19 cellular contexts compared by ENCODE assay signal in the genomic region with DNA sequence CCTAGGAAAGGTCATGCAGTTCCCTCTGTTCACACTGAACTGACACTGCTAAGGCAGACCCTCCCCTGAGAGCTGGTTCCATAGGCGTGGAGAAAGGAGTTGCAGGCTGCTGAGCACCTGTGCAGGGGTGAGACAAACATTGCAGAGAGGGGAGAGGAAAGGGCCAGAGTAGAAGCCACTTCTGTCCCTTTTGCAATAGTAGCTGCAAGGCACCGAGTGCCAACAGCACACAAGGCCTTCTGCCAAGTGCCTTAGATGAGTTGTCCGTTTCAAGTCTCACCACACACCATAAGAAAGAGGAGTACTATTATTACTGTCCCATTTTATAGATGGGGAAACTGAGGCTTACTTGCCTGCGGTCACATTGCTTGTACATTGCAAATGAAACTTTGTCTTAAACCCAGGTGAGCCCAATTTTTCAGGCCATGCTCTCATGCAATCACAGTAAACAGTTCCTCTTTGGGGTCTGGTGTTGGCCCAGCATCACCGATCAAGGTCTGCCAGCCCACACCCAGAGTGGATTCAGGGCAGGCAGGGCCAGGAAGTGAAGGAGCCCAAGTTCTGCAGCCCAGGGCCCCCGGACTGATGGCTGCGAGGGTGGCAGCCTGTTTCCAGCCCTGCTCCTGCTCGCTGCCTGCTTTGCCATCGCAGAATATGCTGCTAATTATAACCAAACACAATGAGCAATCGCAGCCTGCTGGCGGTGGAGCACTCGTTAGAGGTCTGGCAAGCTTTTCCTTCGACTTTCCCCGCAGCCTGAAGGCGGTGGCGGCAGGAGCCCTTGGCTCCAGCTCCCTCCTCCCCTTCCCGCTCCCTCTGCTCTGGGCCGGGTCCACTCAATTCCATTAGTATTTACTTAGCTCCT. TPM values are rescaled to one million over a fixed set of nuclear protein-coding genes. Genes with fewer than 3 reads are reported as not detected.
DNase-seq lines count a peak whose midpoint lies in the region; ATAC-seq, FAIRE-seq and TF ChIP-seq lines count a peak whose summit lies in the region.
"Had no signal": no experiment of that assay in that cellular context is flagged by ENCODE, and none has a peak within 500 bp of the region (broad histone marks: within the 10 kb centered on the region; RNA-seq: fewer than 3 reads in every experiment).

No MANE protein-coding gene starts in this region.

- TF ChIP-seq CTCF in dorsolateral prefrontal cortex (IDR thresholded peaks at IDR 0.05 in 54 of 56, conservative IDR thresholded peaks at IDR 0.05 in 2 of 56; ENCODE audit: low read depth in 1 of 56, partially characterized antibody in 56 of 56) (no peak), keratinocyte (optimal IDR thresholded peaks at IDR 0.05 in 1 of 3, IDR thresholded peaks at IDR 0.05 in 1 of 3, conservative IDR thresholded peaks at IDR 0.05 in 1 of 3; ENCODE audit: extremely low read depth in 1 of 3, insufficient read depth in 2 of 3, low read length in 3 of 3) (no peak), mammary epithelial cell (conservative IDR thresholded peaks at IDR 0.05 in 1 of 2, IDR thresholded peaks at IDR 0.05 in 1 of 2; ENCODE audit: extremely low read depth in 1 of 2, insufficient read depth in 1 of 2, low read depth in 1 of 2, low read length in 2 of 2) (no peak), GM20000 (IDR thresholded peaks at IDR 0.05; ENCODE audit: extremely low read depth, missing control alignments) (no peak)

- no peaks in the 10 kb centered on the region for H3K36me3 Mint-ChIP-seq in activated CD8-positive, alpha-beta T cell treated with anti-CD3 and anti-CD28 coated beads, Interleukin-2, amount 10 ng/mL, durations not matched to agents 7 days and 5 days (ENCODE audit: low read depth)

- no peaks in the 10 kb centered on the region for H3K9me3 ChIP-seq in keratinocyte (ENCODE audit: control insufficient read depth, low read depth, low read length)
- no peaks in the 10 kb centered on the region for H3K9me3 ChIP-seq in mammary epithelial cell (replicated peaks; ENCODE audit: insufficient read depth, low read length)
- H3K9me3 ChIP-seq: mucosa of descending colon, testis had no signal

- no peaks in the 10 kb centered on the region for H3K79me2 ChIP-seq in keratinocyte (ENCODE audit: control insufficient read depth, insufficient read depth, low read length)
- H3K79me2 ChIP-seq in mammary epithelial cell (ENCODE audit: insufficient read depth, low read length), result no peaks in the 10 kb centered on the region

- H2AFZ ChIP-seq in keratinocyte (ENCODE audit: control insufficient read depth, low read length) (peak overlapping the region; percentile 37), mammary epithelial cell (ENCODE audit: low read depth, low read length) (no peak overlapping the region)

- no peaks in the 10 kb centered on the region for H3K4me1 Mint-ChIP-seq in activated CD8-positive, alpha-beta T cell treated with anti-CD3 and anti-CD28 coated beads, Interleukin-2, amount 10 ng/mL, durations not matched to agents 7 days and 5 days (ENCODE audit: low read depth)
- H3K4me1 Mint-ChIP-seq: activated B cell treated with CpG ODN at 0.5 μM for 24 hours had no signal

- POLR2A ChIA-PET in activated CD8-positive, alpha-beta T cell treated with anti-CD3 and anti-CD28 coated beads, Interleukin-2, amount 10 ng/mL, durations not matched to agents 7 days and 5 days (lab: Charles Lee), result no interaction called here

- H3K27me3 Mint-ChIP-seq in activated CD8-positive, alpha-beta T cell treated with anti-CD3 and anti-CD28 coated beads, Interleukin-2, amount 10 ng/mL, durations not matched to agents 7 days and 5 days (ENCODE audit: low read depth), result peaks cover 27% of the 10 kb centered on the region

- intact Hi-C loops in dorsolateral prefrontal cortex (cut with DNase I) (no loop called here), mammary epithelial cell (cut with micrococcal nuclease) (no loop called here)

- FAIRE-seq in keratinocyte (lab: Jason Lieb, UNC), result no peak
- FAIRE-seq: colon, GM12891 had no signal

- dilution Hi-C loops in keratinocyte (cut with MboI; ENCODE audit: extremely low pct_ligation_motif_present, low sequenced_read_pairs), result no loop called here
- dilution Hi-C loops in mammary epithelial cell (cut with HindIII; ENCODE audit: low sequenced_read_pairs), result no loop called here

- in situ Hi-C loops in mammary epithelial cell (cut with MboI; ENCODE audit: low sequenced_read_pairs in 2 of 2), result no loop called here

- no peak overlapping the region for H3K27ac Mint-ChIP-seq in activated CD8-positive, alpha-beta T cell treated with anti-CD3 and anti-CD28 coated beads, Interleukin-2, amount 10 ng/mL, durations not matched to agents 7 days and 5 days
- H3K27ac Mint-ChIP-seq: activated B cell treated with CpG ODN at 0.5 μM for 24 hours; activated T-helper 2 cell treated with anti-CD3 and anti-CD28 coated beads, Interferon-gamma antibody, Interleukin-2, Interleukin-4, amounts not matched to agents 10 μg/mL and 5 μg/mL and 100 μg/mL, durations not matched to agents 14 hours and 24 hours and 36 hours had no signal

- no peaks in the 10 kb centered on the region for H3K9me1 ChIP-seq in keratinocyte (ENCODE audit: control insufficient read depth, extremely low read depth, insufficient read depth, low read length)

- 55% methylated on average over 15 of the region's 18 CpGs for WGBS in mammary epithelial cell (ENCODE audit: low coverage, missing lambda C conversion rate)

- CTCF ChIA-PET in mammary epithelial cell (lab: Charles Lee; ENCODE audit: low non-redundant PET), result no interaction called here
- CTCF ChIA-PET in activated CD8-positive, alpha-beta T cell treated with anti-CD3 and anti-CD28 coated beads, Interleukin-2, amount 10 ng/mL, durations not matched to agents 7 days and 5 days (lab: Charles Lee), result no interaction called here

- no TSS peak for BruUV-seq in mammary epithelial cell (replicated peaks; lab: Mats Ljungman, UMichigan)

- peak overlapping the region in 3 of 59 donors; percentile 2 to 17 (median 12) for H3K4me3 ChIP-seq in dorsolateral prefrontal cortex
- H3K4me3 ChIP-seq in keratinocyte (ENCODE audit: control insufficient read depth in 2 of 3, extremely low read depth in 1 of 3, insufficient read depth in 2 of 3, low read depth in 1 of 3, low read length in 3 of 3), result no peak overlapping the region
- no peak overlapping the region for H3K4me3 ChIP-seq in mammary epithelial cell (replicated peaks in 1 of 3; ENCODE audit: insufficient read depth in 1 of 3, low read depth in 2 of 3, low read length in 3 of 3)
- H3K4me3 ChIP-seq: mucosa of descending colon, testis had no signal

- ATAC-seq in GM19463 (IDR thresholded peaks at IDR 0.05; ENCODE audit: unreplicated experiment), result no peak
- no peak for ATAC-seq in activated CD8-positive, alpha-beta T cell treated with anti-CD3 and anti-CD28 coated beads, Interleukin-2, amount 10 ng/mL, durations not matched to agents 7 days and 5 days
- ATAC-seq: HCT116, mucosa of descending colon had no signal

- H3K9ac ChIP-seq in keratinocyte (ENCODE audit: control insufficient read depth, extremely low read depth, insufficient read depth, low read length) (no peak overlapping the region), mammary epithelial cell (ENCODE audit: insufficient read depth, low read length) (no peak overlapping the region)

- no peak overlapping the region for H3K4me3 Mint-ChIP-seq in activated CD8-positive, alpha-beta T cell treated with anti-CD3 and anti-CD28 coated beads, Interleukin-2, amount 10 ng/mL, durations not matched to agents 7 days and 5 days
- H3K4me3 Mint-ChIP-seq: activated B cell treated with CpG ODN at 0.5 μM for 24 hours had no signal

- H3K36me3 ChIP-seq in keratinocyte (ENCODE audit: control insufficient read depth in 2 of 2, extremely low read depth in 1 of 2, insufficient read depth in 2 of 2, low read length in 2 of 2) (no peaks in the 10 kb centered on the region), mammary epithelial cell (ENCODE audit: insufficient read depth, low read length) (no peaks in the 10 kb centered on the region)

- H3K4me1 ChIP-seq in keratinocyte (ENCODE audit: control insufficient read depth, extremely low read depth, insufficient read depth, low read length) (no peaks in the 10 kb centered on the region), mammary epithelial cell (ENCODE audit: insufficient read depth, low read length) (no peaks in the 10 kb centered on the region)
- H3K4me1 ChIP-seq: testis had no signal

- peaks cover 0 to 5% (median 0%) of the 10 kb centered on the region in 45 donors for H3K27me3 ChIP-seq in dorsolateral prefrontal cortex
- no peaks in the 10 kb centered on the region for H3K27me3 ChIP-seq in keratinocyte (ENCODE audit: control insufficient read depth, extremely low read depth, insufficient read depth, low read length)
- H3K27me3 ChIP-seq in mammary epithelial cell (ENCODE audit: insufficient read depth, low read length), result peaks cover under 1% of the 10 kb centered on the region
- H3K27me3 ChIP-seq: testis had no signal

- H3K4me2 ChIP-seq in keratinocyte (ENCODE audit: control insufficient read depth, extremely low read depth, insufficient read depth, low read depth, low read length) (no peak overlapping the region), mammary epithelial cell (ENCODE audit: insufficient read depth, low read depth, low read length) (no peak overlapping the region)

- H3K27ac ChIP-seq in dorsolateral prefrontal cortex (peak overlapping the region in 26 of 59 donors; percentile 4 to 73 (median 44)), keratinocyte (ENCODE audit: control insufficient read depth, insufficient read depth, low read length) (no peak overlapping the region), mammary epithelial cell (ENCODE audit: insufficient read depth, low read depth, low read length) (no peak overlapping the region)
- H3K27ac ChIP-seq: epithelial cell of prostate, testis had no signal

- H4K20me1 ChIP-seq in keratinocyte (ENCODE audit: control insufficient read depth, extremely low read depth, insufficient read depth, low read length), result no peaks in the 10 kb centered on the region
- no peaks in the 10 kb centered on the region for H4K20me1 ChIP-seq in mammary epithelial cell (ENCODE audit: insufficient read depth, low read length)

- H3K9me3 Mint-ChIP-seq in activated CD8-positive, alpha-beta T cell treated with anti-CD3 and anti-CD28 coated beads, Interleukin-2, amount 10 ng/mL, durations not matched to agents 7 days and 5 days (ENCODE audit: insufficient read depth), result no peaks in the 10 kb centered on the region
- H3K9me3 Mint-ChIP-seq: activated B cell treated with CpG ODN at 0.5 μM for 24 hours; activated T-helper 2 cell treated with anti-CD3 and anti-CD28 coated beads, Interferon-gamma antibody, Interleukin-2, Interleukin-4, amounts not matched to agents 10 μg/mL and 5 μg/mL and 100 μg/mL, durations not matched to agents 14 hours and 24 hours and 36 hours had no signal

- DNase-seq in Ammon's horn (ENCODE audit: low spot score) (peak; percentile 73), NCI-H2227 (lab: John Stamatoyannopoulos, UW; ENCODE audit: unreplicated experiment) (peak; percentile 58), dorsolateral prefrontal cortex (peak; percentile 21 to 78 (median 71)), keratinocyte (ENCODE audit: low read depth, low spot score) (no peak), mammary epithelial cell (no peak), GM20000 (ENCODE audit: low spot score) (no peak)
- no peak for DNase-seq in activated CD8-positive, alpha-beta T cell treated with anti-CD3 and anti-CD28 coated beads, Interleukin-2, amount 10 ng/mL, durations not matched to agents 7 days and 5 days
- DNase-seq: activated B cell treated with CpG ODN at 0.5 μM for 24 hours; activated CD8-positive, alpha-beta memory T cell treated with anti-CD3 and anti-CD28 coated beads for 24 hours; kidney glomerular epithelial cell; mucosa of descending colon; stimulated activated CD4-positive, alpha-beta T cell treated with anti-CD3 and anti-CD28 coated beads, Interleukin-4, amount 100 ng/mL, for 1 hour; testis had no signal

RNA-seq across cellular contexts. Expression of gene DYNLL2, which starts 36.8 kb away (rescaled TPM):
- 100 to 1,000 TPM in 25 of 120 experiments, 10 to 100 TPM in 95; 59.6 to 128 (median 88.8) TPM for total RNA-seq in dorsolateral prefrontal cortex
- polyA plus RNA-seq in keratinocyte, result 12.8 to 21.5 TPM (median 18.0 TPM) in 3 replicates
- polyA plus RNA-seq in keratinocyte (2011; ENCODE audit: low read depth), result 3.6 TPM
- polyA plus RNA-seq in keratinocyte (2011; cell fraction: cytosol; rRNA removed), result 15.8 and 19.8 TPM in 2 replicates
- 18.0 and 20.3 TPM in 2 replicates for polyA plus RNA-seq in keratinocyte (2011; cell fraction: nucleus; rRNA removed)
- 15.7 and 36.4 TPM in 2 replicates for polyA plus RNA-seq in keratinocyte (2012; ENCODE audit: low replicate concordance)
- 12.4 to 16.5 TPM (median 15.8 TPM) in 3 replicates for polyA minus RNA-seq in keratinocyte
- polyA minus RNA-seq in keratinocyte (2011; cell fraction: cytosol; rRNA and poly(A)+ RNA removed), result 12.1 TPM
- polyA minus RNA-seq in keratinocyte (2011; cell fraction: nucleus; rRNA and poly(A)+ RNA removed), result 5.7 and 11.3 TPM in 2 replicates
- 10 to 100 TPM; 12.8 to 27.6 TPM for total RNA-seq in mammary epithelial cell
- polyA plus RNA-seq in mammary epithelial cell, result 12.0 TPM
- polyA minus RNA-seq in mammary epithelial cell, result 23.5 TPM
- 10 to 100 TPM; 30.9 to 31.7 TPM for total RNA-seq in activated CD8-positive, alpha-beta T cell treated with anti-CD3 and anti-CD28 coated beads, Interleukin-2, amount 10 ng/mL, durations not matched to agents 7 days and 5 days

RNA-seq across cellular contexts. Expression of gene SRSF1, which starts 39.4 kb away (rescaled TPM):
- total RNA-seq in dorsolateral prefrontal cortex, result 100 to 1,000 TPM; 111 to 191 (median 137) TPM
- 149 to 272 TPM (median 167 TPM) in 3 replicates for polyA plus RNA-seq in keratinocyte
- 213 TPM for polyA plus RNA-seq in keratinocyte (2011; ENCODE audit: low read depth)
- 111 and 149 TPM in 2 replicates for polyA plus RNA-seq in keratinocyte (2011; cell fraction: cytosol; rRNA removed)
- polyA plus RNA-seq in keratinocyte (2011; cell fraction: nucleus; rRNA removed), result 170 and 203 TPM in 2 replicates
- polyA plus RNA-seq in keratinocyte (2012; ENCODE audit: low replicate concordance), result 59.2 and 242 TPM in 2 replicates
- 172 to 282 TPM (median 183 TPM) in 3 replicates for polyA minus RNA-seq in keratinocyte
- polyA minus RNA-seq in keratinocyte (2011; cell fraction: cytosol; rRNA and poly(A)+ RNA removed), result 254 TPM
- polyA minus RNA-seq in keratinocyte (2011; cell fraction: nucleus; rRNA and poly(A)+ RNA removed), result 194 and 199 TPM in 2 replicates
- total RNA-seq in mammary epithelial cell, result 100 to 1,000 TPM; 197 to 238 TPM
- polyA plus RNA-seq in mammary epithelial cell, result 137 TPM
- 258 TPM for polyA minus RNA-seq in mammary epithelial cell
- 100 to 1,000 TPM; 382 to 383 TPM for total RNA-seq in activated CD8-positive, alpha-beta T cell treated with anti-CD3 and anti-CD28 coated beads, Interleukin-2, amount 10 ng/mL, durations not matched to agents 7 days and 5 days

RNA-seq across cellular contexts. Expression of gene VEZF1, which starts 58.4 kb away (rescaled TPM):
- total RNA-seq in dorsolateral prefrontal cortex (100 to 1,000 TPM in 1 of 120 experiments, 10 to 100 TPM in 119; 29.6 to 117 (median 50.6) TPM), mammary epithelial cell (10 to 100 TPM; 20.5 to 34.7 TPM)
- polyA plus RNA-seq in keratinocyte (13.7 to 25.3 TPM (median 22.8 TPM) in 3 replicates), mammary epithelial cell (17.6 TPM)
- 6.9 TPM for polyA plus RNA-seq in keratinocyte (2011; ENCODE audit: low read depth)
- polyA plus RNA-seq in keratinocyte (2011; cell fraction: cytosol; rRNA removed), result 14.0 and 21.3 TPM in 2 replicates
- 19.0 and 24.6 TPM in 2 replicates for polyA plus RNA-seq in keratinocyte (2011; cell fraction: nucleus; rRNA removed)
- polyA plus RNA-seq in keratinocyte (2012; ENCODE audit: low replicate concordance), result 10.7 and 25.3 TPM in 2 replicates
- polyA minus RNA-seq in keratinocyte (27.9 to 46.1 TPM (median 35.7 TPM) in 3 replicates), mammary epithelial cell (20.1 TPM)
- polyA minus RNA-seq in keratinocyte (2011; cell fraction: cytosol; rRNA and poly(A)+ RNA removed), result 18.4 TPM
- 14.5 and 22.1 TPM in 2 replicates for polyA minus RNA-seq in keratinocyte (2011; cell fraction: nucleus; rRNA and poly(A)+ RNA removed)
- 10 to 100 TPM; 37.5 to 37.6 TPM for total RNA-seq in activated CD8-positive, alpha-beta T cell treated with anti-CD3 and anti-CD28 coated beads, Interleukin-2, amount 10 ng/mL, durations not matched to agents 7 days and 5 days

Comparison
In these comparisons a context has a peak if more than half of its experiments do, and no peak if none do; other contexts are left out.
1. DNase-seq: peak in Ammon's horn (single experiment), NCI-H2227 (single experiment) and dorsolateral prefrontal cortex (10 of 10); none in keratinocyte (single experiment), mammary epithelial cell (single experiment), GM20000 (single experiment) and activated CD8-positive, alpha-beta T cell treated with anti-CD3 and anti-CD28 coated beads, Interleukin-2, amount 10 ng/mL, durations not matched to agents 7 days and 5 days (single experiment).